18 cellular contexts compared by ENCODE assay signal in genomic region chr4:128686810-128687209, GRCh38.
"Had no signal": no experiment of that assay in that cellular context is flagged by ENCODE, and none has a peak within 500 bp of the region (broad histone marks: within the 10 kb centered on the region; RNA-seq: fewer than 3 reads in every experiment).

No MANE protein-coding gene starts in this region.

- H3K27ac ChIP-seq: coronary artery, left lung, testis, upper lobe of left lung had no signal

- H3K4me3 Mint-ChIP-seq: activated naive CD4-positive, alpha-beta T cell treated with anti-CD3 and anti-CD28 coated beads, Interleukin-2, amount 50 U/mL, for 24 hours; mesothelial cell of epicardium; natural killer cell had no signal

- H3K9me3 Mint-ChIP-seq: natural killer cell had no signal

- H3K4me1 Mint-ChIP-seq: activated naive CD4-positive, alpha-beta T cell treated with anti-CD3 and anti-CD28 coated beads, Interleukin-2, amount 50 U/mL, for 24 hours; natural killer cell had no signal

- H3K4me1 ChIP-seq: left lung, upper lobe of left lung had no signal

- H3K9me3 ChIP-seq: left lung, testis, upper lobe of left lung had no signal

- H3K4me3 ChIP-seq: coronary artery, left lung, lung, testis, upper lobe of left lung had no signal

- DNase-seq: activated CD4-positive, alpha-beta T cell treated with anti-CD3 and anti-CD28 coated beads for 1 hour; activated CD4-positive, alpha-beta T cell treated with anti-CD3 and anti-CD28 coated beads, Interleukin-2, amount 50 U/mL, for 4 hours; activated gamma-delta T cell; cerebellar nuclear complex; foreskin melanocyte; left lung; natural killer cell; stimulated activated CD4-positive, alpha-beta T cell treated with anti-CD3 and anti-CD28 coated beads, Interleukin-2, amount 100 ng/mL, for 48 hours; stimulated activated CD8-positive, alpha-beta memory T cell treated with anti-CD3 and anti-CD28 coated beads, Interleukin-4, amount 100 ng/mL, for 48 hours; stimulated activated naive CD4-positive, alpha-beta T cell; T-helper 1 cell; testis; upper lobe of left lung had no signal

- H3K27me3 ChIP-seq: left lung, testis, upper lobe of left lung had no signal

- H3K27ac Mint-ChIP-seq: activated naive CD4-positive, alpha-beta T cell treated with anti-CD3 and anti-CD28 coated beads, Interleukin-2, amount 50 U/mL, for 24 hours; mesothelial cell of epicardium; natural killer cell had no signal

- ATAC-seq: left lung, natural killer cell, sciatic nerve had no signal

- H3K36me3 ChIP-seq: left lung, upper lobe of left lung had no signal

- H3K36me3 Mint-ChIP-seq: activated naive CD4-positive, alpha-beta T cell treated with anti-CD3 and anti-CD28 coated beads, Interleukin-2, amount 50 U/mL, for 24 hours; mesothelial cell of epicardium; natural killer cell had no signal
